ENCODE assay signal across 1 cellular context in the genomic region with DNA sequence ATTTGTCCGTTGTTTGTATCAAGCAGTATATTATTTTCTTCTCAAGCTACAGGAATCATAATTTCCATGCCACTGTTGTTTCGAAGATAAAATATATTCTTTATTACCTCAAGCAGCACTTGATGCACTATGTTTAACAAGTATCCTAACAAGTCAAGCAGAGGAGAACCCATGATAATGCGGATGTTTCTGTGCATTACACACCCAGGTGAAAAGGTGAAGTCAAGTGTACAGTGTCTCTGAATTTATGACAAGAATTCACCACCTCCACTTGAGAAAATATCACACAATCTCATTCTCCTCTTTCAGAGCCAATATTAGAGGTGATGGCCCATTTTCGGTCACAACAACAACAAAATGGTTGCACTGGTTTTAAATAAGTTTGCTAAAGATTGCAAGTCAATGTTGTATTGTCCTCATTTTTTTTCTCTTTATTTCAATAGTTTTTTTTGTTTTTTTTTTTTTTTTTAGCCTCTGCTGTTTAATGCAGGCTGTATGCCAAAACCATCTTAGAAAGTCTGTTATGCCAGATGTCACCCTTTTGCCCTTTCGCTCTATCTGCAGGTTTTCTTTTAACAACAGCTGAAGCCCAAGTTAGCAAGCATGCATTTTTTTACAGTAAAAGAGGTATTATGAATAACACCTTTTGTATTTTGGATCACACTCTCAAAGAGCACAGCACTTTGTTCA.
TF ChIP-seq lines count a peak whose summit lies in the region.

No MANE protein-coding gene starts in this region.

TF ChIP-seq in GM23338, 12 proteins besides CTCF, POLR2A, EP300 and RAD21 (continued from another document):
- no peak for TF ChIP-seq ZNF462 (CRISPR knock-in tag; IDR thresholded peaks at IDR 0.05)
- TF ChIP-seq ZNF114 (CRISPR knock-in tag; IDR thresholded peaks at IDR 0.05), result no peak
- TF ChIP-seq NANOG (IDR thresholded peaks at IDR 0.05; ENCODE audit: borderline replicate concordance), result no peak
- no peak for TF ChIP-seq REST (IDR thresholded peaks at IDR 0.05; ENCODE audit: unreplicated experiment)
- no peak for TF ChIP-seq EZH2 (IDR thresholded peaks at IDR 0.05; ENCODE audit: low read depth, unreplicated experiment)
- no peak for TF ChIP-seq CREB1 (CRISPR knock-in tag; IDR thresholded peaks at IDR 0.05; ENCODE audit: low read depth)
- TF ChIP-seq ZNF331 (CRISPR knock-in tag; IDR thresholded peaks at IDR 0.05; ENCODE audit: low read depth), result no peak
- TF ChIP-seq STAT1 (IDR thresholded peaks at IDR 0.05; ENCODE audit: unreplicated experiment), result no peak
- TF ChIP-seq POLR2AphosphoS5 (IDR thresholded peaks at IDR 0.05; ENCODE audit: low read depth), result no peak
- no peak for TF ChIP-seq ETS1 (IDR thresholded peaks at IDR 0.05)
